Comparison of ENCODE assay signal across 8 cellular contexts in genomic region chr7:21944616-21945373, GRCh38. TPM values are rescaled to one million over a fixed set of nuclear protein-coding genes. Genes with fewer than 3 reads are reported as not detected.
DNase-seq lines count a peak whose midpoint lies in the region; ATAC-seq and TF ChIP-seq lines count a peak whose summit lies in the region.

No MANE protein-coding gene starts in this region.

- no peaks in the 10 kb centered on the region for H3K9me3 Mint-ChIP-seq in CD8-positive, alpha-beta memory T cell
- H3K9me3 Mint-ChIP-seq in brain: peaks cover 0 to 3% (median 0%) of the 10 kb centered on the region in 5 experiments

- H3K27ac Mint-ChIP-seq in CD8-positive, alpha-beta memory T cell: peak overlapping the region in 2 of 8 donors; percentile 37 to 47
- peak overlapping the region; percentile 75 to 97 (median 83) for H3K27ac Mint-ChIP-seq in brain

- no peak for TF ChIP-seq CTCF in brain (conservative IDR thresholded peaks at IDR 0.05)

- POLR2A ChIA-PET in CD8-positive, alpha-beta memory T cell (lab: Charles Lee): no interaction called here

- no peaks in the 10 kb centered on the region for H3K27me3 ChIP-seq in CD8-positive, alpha-beta memory T cell (ENCODE audit: insufficient read depth, low read length, poor library complexity, severe bottlenecking)

- CTCF ChIA-PET in CD8-positive, alpha-beta memory T cell (lab: Charles Lee): interaction anchor here (1.1 kb wide), 1 partner anchor 9 kb away, joined by 4 read pairs; no protein-coding TSS in a partner anchor

- peak in 1 of 5 donors; percentile 33 for DNase-seq in CD8-positive, alpha-beta memory T cell
- DNase-seq in HuH-7 (ENCODE audit: low spot score) (peak; percentile 49), SHP77 (lab: John Stamatoyannopoulos, UW) (peak; percentile 77 to 95), iris pigment epithelial cell (ENCODE audit: low read depth) (peak; percentile 34), dedifferentiated amniotic fluid mesenchymal stem cell (ENCODE audit: extremely low spot score) (no peak)
- DNase-seq in stimulated activated CD4-positive, alpha-beta T cell treated with anti-CD3 and anti-CD28 coated beads, Interleukin-12 subunit alpha, Interleukin-12 subunit beta, amount 100 ng/mL, for 48 hours (ENCODE audit: low read depth in 2 of 3, low spot score in 1 of 3): peak in 2 of 3 donors; percentile 28 to 31

- no peaks in the 10 kb centered on the region for H3K36me3 ChIP-seq in CD8-positive, alpha-beta memory T cell (ENCODE audit: insufficient read depth, low read length)

- H3K36me3 Mint-ChIP-seq in CD8-positive, alpha-beta memory T cell: peaks cover 0 to 3% (median 0%) of the 10 kb centered on the region in 3 donors
- H3K36me3 Mint-ChIP-seq in brain: peaks cover 3% of the 10 kb centered on the region

- ATAC-seq in HG03439 (IDR thresholded peaks at IDR 0.05; ENCODE audit: unreplicated experiment): no peak

- peaks cover 5 to 24% (median 19%) of the 10 kb centered on the region in 3 donors for H3K4me1 Mint-ChIP-seq in CD8-positive, alpha-beta memory T cell
- H3K4me1 Mint-ChIP-seq in brain: peaks cover 62% of the 10 kb centered on the region

- H3K4me3 Mint-ChIP-seq in CD8-positive, alpha-beta memory T cell: peak overlapping the region; percentile 72 to 86 (median 82)
- H3K4me3 Mint-ChIP-seq in brain: peak overlapping the region; percentile 90 to 96 (median 93)

- H3K9me3 ChIP-seq in CD8-positive, alpha-beta memory T cell (ENCODE audit: low read length): no peaks in the 10 kb centered on the region

- no peak overlapping the region for H3K27ac ChIP-seq in CD8-positive, alpha-beta memory T cell (ENCODE audit: low read depth, low read length)

- H3K4me3 ChIP-seq in CD8-positive, alpha-beta memory T cell (ENCODE audit: low read length): peak overlapping the region; percentile 71

- H3K4me1 ChIP-seq in CD8-positive, alpha-beta memory T cell (ENCODE audit: insufficient read depth, low read length): peaks cover 11% of the 10 kb centered on the region

- H3K27me3 Mint-ChIP-seq in CD8-positive, alpha-beta memory T cell: no peaks in the 10 kb centered on the region
- peaks cover 9% of the 10 kb centered on the region for H3K27me3 Mint-ChIP-seq in brain

RNA-seq across cellular contexts. Expression of gene CDCA7L, which starts 0.9 kb away (rescaled TPM):
- 10 to 100 TPM; 75.5 to 75.9 TPM for total RNA-seq in CD8-positive, alpha-beta memory T cell
- 6.5 TPM for polyA plus RNA-seq in CD8-positive, alpha-beta memory T cell
- polyA plus RNA-seq in brain (ENCODE audit: insufficient read depth, low read depth, low replicate concordance): 34.9 TPM
